In the genomic region with DNA sequence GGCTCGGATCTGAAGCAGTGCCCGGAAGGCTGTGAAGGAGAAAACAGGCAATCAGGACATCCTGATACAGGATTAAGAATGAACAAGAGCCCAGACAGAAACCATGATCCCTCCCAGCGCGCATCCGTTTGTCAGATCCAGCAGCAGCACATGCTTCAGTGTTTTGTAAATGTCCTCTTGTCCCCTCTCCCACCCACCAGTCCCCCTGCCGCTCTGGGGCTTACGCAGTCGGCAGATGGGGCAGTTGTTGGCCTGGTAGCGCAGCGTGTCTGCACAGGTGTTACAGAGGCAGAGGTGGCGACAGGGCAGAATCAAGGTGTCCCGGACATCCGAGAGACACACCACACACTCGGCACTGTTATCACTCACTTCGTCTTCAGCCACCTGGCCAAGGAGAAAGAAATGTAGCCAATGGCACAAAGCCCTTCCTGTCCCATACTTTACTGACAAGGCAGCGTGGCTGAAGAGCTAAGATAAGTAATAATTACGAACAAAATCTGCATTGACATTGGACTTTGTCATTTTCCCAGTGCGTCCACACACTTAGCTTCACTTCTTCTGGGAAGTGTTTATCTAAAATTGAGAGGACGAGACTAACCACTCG, we compare ENCODE assay signal across 15 cellular contexts. TPM values are rescaled to one million over a fixed set of nuclear protein-coding genes. Genes with fewer than 3 reads are reported as not detected.
"Had no signal": no experiment of that assay in that cellular context is flagged by ENCODE, and none has a peak within 500 bp of the region (broad histone marks: within the 10 kb centered on the region; RNA-seq: fewer than 3 reads in every experiment).

No MANE protein-coding gene starts in this region.

- H3K4me3 Mint-ChIP-seq: activated B cell treated with CpG ODN at 0.5 μM for 24 hours; activated T-helper 17 cell treated with anti-CD3 and anti-CD28 coated beads, Interleukin-2, amount 50 U/mL, for 72 hours; neural progenitor cell; stimulated activated effector memory CD8-positive, alpha-beta T cell treated with anti-CD3 and anti-CD28 coated beads, Interleukin-12 subunit alpha, Interleukin-12 subunit beta, amount 100 ng/mL, for 72 hours had no signal

- H3K27ac Mint-ChIP-seq: activated B cell treated with CpG ODN at 0.5 μM for 24 hours; neural progenitor cell; stimulated activated effector memory CD8-positive, alpha-beta T cell treated with anti-CD3 and anti-CD28 coated beads, Interleukin-12 subunit alpha, Interleukin-12 subunit beta, amount 100 ng/mL, for 72 hours had no signal

- H3K9me3 ChIP-seq: ovary, thyroid gland, vagina had no signal

- H3K27ac ChIP-seq: brain microvascular endothelial cell, foreskin keratinocyte, neural progenitor cell, ovary, thyroid gland, vagina had no signal

- ATAC-seq: activated T-helper 17 cell treated with anti-CD3 and anti-CD28 coated beads, Interleukin-2, amount 50 U/mL, for 72 hours; foreskin keratinocyte; stimulated activated effector memory CD8-positive, alpha-beta T cell treated with anti-CD3 and anti-CD28 coated beads, Interleukin-12 subunit alpha, Interleukin-12 subunit beta, amount 100 ng/mL, for 72 hours had no signal

- H3K9me3 Mint-ChIP-seq: activated B cell treated with CpG ODN at 0.5 μM for 24 hours; activated T-helper 17 cell treated with anti-CD3 and anti-CD28 coated beads, Interleukin-2, amount 50 U/mL, for 72 hours; neural progenitor cell; stimulated activated effector memory CD8-positive, alpha-beta T cell treated with anti-CD3 and anti-CD28 coated beads, Interleukin-12 subunit alpha, Interleukin-12 subunit beta, amount 100 ng/mL, for 72 hours had no signal

- H3K9ac ChIP-seq: neural progenitor cell had no signal

- H3K27me3 ChIP-seq: brain microvascular endothelial cell, neural progenitor cell, ovary, thyroid gland, vagina had no signal

- H2AFZ ChIP-seq: neural progenitor cell had no signal

- H3K4me2 ChIP-seq: neural progenitor cell had no signal

- H3K4me1 ChIP-seq: foreskin keratinocyte, thyroid gland, vagina had no signal

- DNase-seq: activated B cell treated with CpG ODN at 0.5 μM for 24 hours; activated CD4-positive, alpha-beta T cell treated with anti-CD3 and anti-CD28 coated beads for 48 hours; activated naive CD4-positive, alpha-beta T cell treated with Interleukin-2 at 50 U/mL for 16 hours; anterior cingulate cortex; brain microvascular endothelial cell; effector memory CD4-positive, alpha-beta T cell; foreskin keratinocyte; glutamatergic neuron; ovary; T-helper 1 cell; thyroid gland had no signal

- H3K36me3 ChIP-seq: brain microvascular endothelial cell, neural progenitor cell, ovary, thyroid gland, vagina had no signal

- H3K4me3 ChIP-seq: neural progenitor cell, ovary, thyroid gland, vagina had no signal

- H3K4me1 Mint-ChIP-seq: activated B cell treated with CpG ODN at 0.5 μM for 24 hours; stimulated activated effector memory CD8-positive, alpha-beta T cell treated with anti-CD3 and anti-CD28 coated beads, Interleukin-12 subunit alpha, Interleukin-12 subunit beta, amount 100 ng/mL, for 72 hours had no signal

- H3K27me3 Mint-ChIP-seq: activated T-helper 17 cell treated with anti-CD3 and anti-CD28 coated beads, Interleukin-2, amount 50 U/mL, for 72 hours had no signal

RNA-seq across cellular contexts. Expression of gene FOXJ1, which starts 20.7 kb away (rescaled TPM):
- total RNA-seq: vagina had no signal
